1 cellular context compared by ENCODE assay signal in genomic region chr2:71706121-71706520, GRCh38.
TF ChIP-seq lines count a peak whose summit lies in the region.

No MANE protein-coding gene starts in this region.

TF ChIP-seq in WTC11, 78 proteins besides CTCF, POLR2A, EP300 and RAD21 (continued from another document):
- TF ChIP-seq ZNF532 (CRISPR knock-in tag; IDR thresholded peaks at IDR 0.05; ENCODE audit: borderline replicate concordance), result no peak
- TF ChIP-seq MYBL2 (CRISPR knock-in tag; IDR thresholded peaks at IDR 0.05), result no peak
- TF ChIP-seq ATF2 (CRISPR knock-in tag; IDR thresholded peaks at IDR 0.05; ENCODE audit: borderline replicate concordance, low read depth), result no peak
- no peak for TF ChIP-seq ERG (CRISPR knock-in tag; IDR thresholded peaks at IDR 0.05)
- TF ChIP-seq E2F1 (CRISPR knock-in tag; IDR thresholded peaks at IDR 0.05), result no peak
- TF ChIP-seq ZBTB43 (CRISPR knock-in tag; IDR thresholded peaks at IDR 0.05), result no peak
- no peak for TF ChIP-seq TEAD1 (CRISPR knock-in tag; IDR thresholded peaks at IDR 0.05)
- no peak for TF ChIP-seq MXD4 (CRISPR knock-in tag; IDR thresholded peaks at IDR 0.05; ENCODE audit: borderline replicate concordance)
